Comparison of ENCODE assay signal across 12 cellular contexts in the genomic region with DNA sequence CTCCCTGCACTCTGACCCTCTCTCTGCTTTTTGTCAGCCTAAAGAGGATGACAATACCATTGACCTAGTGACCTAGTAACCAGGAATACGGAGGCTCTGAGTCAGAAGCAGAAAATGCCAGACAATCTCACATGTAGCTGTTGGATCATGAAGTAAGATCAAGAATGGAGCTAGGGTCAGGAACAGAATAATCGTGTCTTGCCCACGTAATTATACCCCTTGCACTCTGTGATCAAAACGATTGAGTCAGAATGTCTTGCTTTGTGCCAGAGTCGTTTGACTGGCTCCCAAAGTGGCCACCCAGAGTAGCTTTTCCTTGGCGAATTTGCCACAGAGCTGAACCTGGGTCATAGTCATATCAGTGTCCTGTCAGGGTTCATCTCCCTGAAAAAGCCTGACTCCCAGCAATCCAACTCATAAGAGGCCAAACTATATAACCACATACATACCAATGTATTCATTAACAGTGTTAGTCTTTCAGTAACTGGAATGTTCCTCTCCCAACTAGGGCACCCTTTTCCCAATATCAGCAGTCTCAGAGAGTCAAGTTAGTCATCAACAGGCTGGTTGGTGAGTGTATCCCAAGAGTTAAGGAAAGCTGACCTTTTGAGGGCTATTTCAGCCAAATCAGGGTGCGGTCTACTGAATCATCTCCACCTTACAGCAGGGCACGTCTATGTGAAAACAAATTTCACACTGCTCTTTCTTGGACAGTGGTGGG. TPM values are rescaled to one million over a fixed set of nuclear protein-coding genes. Genes with fewer than 3 reads are reported as not detected.
A peak's percentile ranks its signal among the peaks of the same experiment; 100 is the strongest.
DNase-seq lines count a peak whose midpoint lies in the region; ATAC-seq and TF ChIP-seq lines count a peak whose summit lies in the region.
"Had no signal": no experiment of that assay in that cellular context is flagged by ENCODE, and none has a peak within 500 bp of the region (broad histone marks: within the 10 kb centered on the region; RNA-seq: fewer than 3 reads in every experiment).

No MANE protein-coding gene starts in this region.

- no peak overlapping the region for H3K4me3 Mint-ChIP-seq in osteocyte (ENCODE audit: unreplicated experiment)

- POLR2A ChIA-PET in RWPE1 (lab: Yijun Ruan, JAX; ENCODE audit: low non-redundant PET): no interaction called here

- intact Hi-C loops in esophagus squamous epithelium (cut with DNase I) (no loop called here), head of caudate nucleus (cut with DNase I) (no loop called here)

- WGBS in esophagus squamous epithelium, 2 donors: 46 to 56% methylated on average over 8 of the region's 8 CpGs

- no peaks in the 10 kb centered on the region for H3K27me3 Mint-ChIP-seq in osteocyte (ENCODE audit: unreplicated experiment)

- no peak for ATAC-seq in HG03025 (IDR thresholded peaks at IDR 0.05; ENCODE audit: low FRiP score, unreplicated experiment)
- ATAC-seq: gastroesophageal sphincter had no signal

- H3K36me3 Mint-ChIP-seq in osteocyte (ENCODE audit: unreplicated experiment): no peaks in the 10 kb centered on the region

- TF ChIP-seq CTCF in RWPE1 (conservative IDR thresholded peaks at IDR 0.05; ENCODE audit: low read depth): no peak
- TF ChIP-seq CTCF in esophagus squamous epithelium (IDR thresholded peaks at IDR 0.05): no peak
- no peak for TF ChIP-seq CTCF in osteocyte (IDR thresholded peaks at IDR 0.05)

- H3K27ac Mint-ChIP-seq in osteocyte (ENCODE audit: unreplicated experiment): peak overlapping the region; percentile 93

- no peak overlapping the region for H3K4me3 ChIP-seq in esophagus squamous epithelium
- H3K4me3 ChIP-seq: gastroesophageal sphincter, lung, sigmoid colon had no signal

- H3K27me3 ChIP-seq in esophagus squamous epithelium: no peaks in the 10 kb centered on the region
- H3K27me3 ChIP-seq: gastroesophageal sphincter, sigmoid colon had no signal

- peak overlapping the region; percentile 62; the same call in 1 of the 2 replicates for H3K27ac ChIP-seq in RWPE1
- peak overlapping the region in 3 of 4 donors; percentile 52 to 95 (median 75) for H3K27ac ChIP-seq in esophagus squamous epithelium

- DNase-seq in ELF-1 (ENCODE audit: low read depth, low spot score) (peak; percentile 44), RWPE1 (ENCODE audit: low spot score) (peak; percentile 85), esophagus squamous epithelium (lab: John Stamatoyannopoulos, UW) (no peak), osteocyte (ENCODE audit: extremely low spot score, unreplicated experiment) (no peak), head of caudate nucleus (no peak), NCI-H2227 treated with DMSO at 0.1 percent for 48 hours (lab: John Stamatoyannopoulos, UW) (no peak)
- DNase-seq in activated effector memory CD4-positive, alpha-beta T cell treated with anti-CD3 and anti-CD28 coated beads, Interleukin-2, amount 50 U/mL, for 16 hours: no peak
- DNase-seq: NCI-H446 treated with DMSO at 0.1 percent for 48 hours, sigmoid colon had no signal

- H3K9me3 Mint-ChIP-seq in osteocyte (ENCODE audit: unreplicated experiment): no peaks in the 10 kb centered on the region

- no peaks in the 10 kb centered on the region for H3K36me3 ChIP-seq in esophagus squamous epithelium
- H3K36me3 ChIP-seq: gastroesophageal sphincter, sigmoid colon had no signal

- peaks cover 58% of the 10 kb centered on the region for H3K4me1 Mint-ChIP-seq in osteocyte (ENCODE audit: unreplicated experiment)

- TF ChIP-seq POLR2A in esophagus squamous epithelium (IDR thresholded peaks at IDR 0.05): no peak

- H3K9me3 ChIP-seq in esophagus squamous epithelium: no peaks in the 10 kb centered on the region
- H3K9me3 ChIP-seq: gastroesophageal sphincter, sigmoid colon had no signal

- H3K4me1 ChIP-seq in esophagus squamous epithelium: peaks cover 6 to 55% (median 20%) of the 10 kb centered on the region in 3 donors

- CTCF ChIA-PET in RWPE1 (lab: Yijun Ruan, JAX): no interaction called here

RNA-seq across cellular contexts. Expression of a gene that starts 5.0 kb away (rescaled TPM):
- 100 to 1,000 TPM in 3 of 4 donors, 10 to 100 TPM in 1; 94.5 to 120 (median 119) TPM for total RNA-seq in esophagus squamous epithelium
- 183 and 193 TPM in 2 replicates for total RNA-seq in osteocyte

Comparison
In these comparisons a context has a peak if more than half of its experiments do, and no peak if none do; other contexts are left out.
1. DNase-seq: peak in ELF-1 (single experiment) and RWPE1 (single experiment); none in esophagus squamous epithelium (single experiment), osteocyte (single experiment), activated effector memory CD4-positive, alpha-beta T cell treated with anti-CD3 and anti-CD28 coated beads, Interleukin-2, amount 50 U/mL, for 16 hours (single experiment), head of caudate nucleus (0 of 42) and NCI-H2227 treated with DMSO at 0.1 percent for 48 hours (single experiment).